ENCODE assay signal across 10 cellular contexts in the genomic region with DNA sequence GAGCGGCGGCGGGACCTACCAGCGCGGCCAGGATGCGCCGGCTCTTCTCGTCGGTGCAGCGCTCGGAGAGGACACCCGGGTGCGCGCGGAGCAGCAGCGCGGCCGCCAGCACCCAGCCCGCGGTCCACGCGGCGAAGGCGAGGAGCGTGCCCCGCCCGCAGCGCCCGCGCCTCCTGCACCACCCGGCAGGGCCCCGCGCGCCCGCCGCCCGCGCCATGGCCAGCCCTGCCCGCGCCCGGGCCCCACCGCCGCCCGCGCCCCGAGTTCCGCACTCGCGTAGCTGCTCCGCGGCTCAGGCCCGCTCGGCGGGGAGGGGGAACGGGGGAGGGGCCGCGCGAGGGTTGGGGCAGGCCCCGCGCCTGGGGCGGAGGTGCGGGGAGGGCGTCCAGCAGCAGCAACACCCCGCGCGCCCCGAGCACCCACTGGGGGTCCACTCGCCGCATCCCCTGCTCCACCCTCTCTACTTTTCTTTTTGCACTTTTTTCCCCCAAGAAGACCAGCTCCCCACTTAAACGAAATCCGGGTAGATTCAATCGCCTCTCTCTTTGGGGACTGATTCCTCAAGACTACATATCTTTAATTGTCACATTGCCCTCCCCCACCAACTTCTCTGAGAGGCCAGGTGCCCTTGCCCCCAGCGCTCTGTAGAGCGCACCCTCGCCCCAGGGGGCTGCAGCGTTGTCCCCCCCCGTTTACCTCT. TPM values are rescaled to one million over a fixed set of nuclear protein-coding genes. Genes with fewer than 3 reads are reported as not detected.
DNase-seq lines count a peak whose midpoint lies in the region; ATAC-seq and TF ChIP-seq lines count a peak whose summit lies in the region.
"Had no signal": no experiment of that assay in that cellular context is flagged by ENCODE, and none has a peak within 500 bp of the region (broad histone marks: within the 10 kb centered on the region; RNA-seq: fewer than 3 reads in every experiment).

A gene (minus strand): TSS at position 266 of the 700 bp plus-strand sequence. CDS start 49 bp downstream, at position 217.

- no peaks in the 10 kb centered on the region for H3F3A ChIP-seq in SK-N-SH (replicated peaks; ENCODE audit: insufficient read depth)

- TF ChIP-seq EP300 in SK-N-SH (IDR thresholded peaks at IDR 0.05; ENCODE audit: borderline replicate concordance in 1 of 2, low read depth in 1 of 2, low read length in 1 of 2), result no peak

- peaks cover 12% of the 10 kb centered on the region for H3K27me3 ChIP-seq in CD4-positive, CD25-positive, alpha-beta regulatory T cell (ENCODE audit: control insufficient read depth, insufficient read depth, low read length)
- H3K27me3 ChIP-seq in SK-N-SH (ENCODE audit: insufficient read depth), result peaks cover 80% of the 10 kb centered on the region

- no peak within 1 kb of the TSS for H3K4me3 ChIP-seq in CD4-positive, CD25-positive, alpha-beta regulatory T cell (ENCODE audit: low read depth, low read length)
- H3K4me3 ChIP-seq in SK-N-MC (peak within 1 kb of the TSS; percentile 79), SK-N-SH (ENCODE audit: low read depth in 2 of 2, low read length in 1 of 2) (no peak within 1 kb of the TSS)

- POLR2A ChIA-PET in SK-N-SH (lab: Yijun Ruan, JAX), result no interaction called here

- TF ChIP-seq RAD21 in SK-N-SH (IDR thresholded peaks at IDR 0.05; ENCODE audit: low read length), result no peak

- H3K9me3 Mint-ChIP-seq in CD4-positive, CD25-positive, alpha-beta regulatory T cell, result peaks cover 0 to 2% (median 0%) of the 10 kb centered on the region in 7 donors
- H3K9me3 Mint-ChIP-seq in glutamatergic neuron (ENCODE audit: unreplicated experiment), result no peaks in the 10 kb centered on the region

- H3K4me2 ChIP-seq in SK-N-SH, result no peak within 1 kb of the TSS

- no peaks in the 10 kb centered on the region for H3K36me3 Mint-ChIP-seq in CD4-positive, CD25-positive, alpha-beta regulatory T cell
- peaks cover 1% of the 10 kb centered on the region for H3K36me3 Mint-ChIP-seq in glutamatergic neuron (ENCODE audit: unreplicated experiment)

- no peak within 1 kb of the TSS for H3K27ac ChIP-seq in CD4-positive, CD25-positive, alpha-beta regulatory T cell (ENCODE audit: insufficient read depth, low read length, poor library complexity, severe bottlenecking)
- no peak within 1 kb of the TSS for H3K27ac ChIP-seq in SK-N-MC
- H3K27ac ChIP-seq in SK-N-SH (ENCODE audit: low read depth in 2 of 2, low read length in 1 of 2), result no peak within 1 kb of the TSS

- no peaks in the 10 kb centered on the region for H3K9me2 ChIP-seq in SK-N-SH

- ATAC-seq in CD4-positive, CD25-positive, alpha-beta regulatory T cell (ENCODE audit: low read depth in 2 of 2), result no peak
- ATAC-seq in activated CD4-positive, CD25-positive, alpha-beta regulatory T cell treated with anti-CD3 and anti-CD28 coated beads, Interleukin-2, amount 50 U/mL, for 24 hours, result no peak
- ATAC-seq in HG02610 (IDR thresholded peaks at IDR 0.05; ENCODE audit: unreplicated experiment), result no peak

- peaks cover 56% of the 10 kb centered on the region for H3K27me3 Mint-ChIP-seq in CD4-positive, CD25-positive, alpha-beta regulatory T cell
- H3K27me3 Mint-ChIP-seq in glutamatergic neuron (ENCODE audit: unreplicated experiment), result peaks cover 12% of the 10 kb centered on the region

- H4K20me1 ChIP-seq in SK-N-SH (ENCODE audit: insufficient read depth), result no peaks in the 10 kb centered on the region

- H3K4me1 Mint-ChIP-seq in CD4-positive, CD25-positive, alpha-beta regulatory T cell, result peaks cover 0 to 8% (median under 1%) of the 10 kb centered on the region in 4 donors
- peaks cover 1% of the 10 kb centered on the region for H3K4me1 Mint-ChIP-seq in glutamatergic neuron (ENCODE audit: low read depth, unreplicated experiment)

- 4% methylated on average over 10 of the region's 77 CpGs for WGBS in SK-N-SH (ENCODE audit: low lambda C conversion rate)

- H3K4me3 Mint-ChIP-seq in CD4-positive, CD25-positive, alpha-beta regulatory T cell, result peak within 1 kb of the TSS in 3 of 4 donors; percentile 72 to 82 (median 79)
- peak within 1 kb of the TSS; percentile 93 for H3K4me3 Mint-ChIP-seq in glutamatergic neuron (ENCODE audit: unreplicated experiment)

- H3K9ac ChIP-seq in SK-N-MC (ENCODE audit: insufficient read length), result peak within 1 kb of the TSS; percentile 59
- H3K9ac ChIP-seq in SK-N-SH, result no peak within 1 kb of the TSS

- no peak within 1 kb of the TSS for H3K27ac Mint-ChIP-seq in CD4-positive, CD25-positive, alpha-beta regulatory T cell
- H3K27ac Mint-ChIP-seq in glutamatergic neuron (ENCODE audit: unreplicated experiment), result no peak within 1 kb of the TSS

- no peaks in the 10 kb centered on the region for H3K9me3 ChIP-seq in CD4-positive, CD25-positive, alpha-beta regulatory T cell (ENCODE audit: control insufficient read depth in 2 of 2, low read length in 2 of 2)
- H3K9me3 ChIP-seq in SK-N-MC (ENCODE audit: low read depth, low read length) (no peaks in the 10 kb centered on the region), SK-N-SH (no peaks in the 10 kb centered on the region)

- no peak within 1 kb of the TSS for H2AFZ ChIP-seq in SK-N-SH (ENCODE audit: low read depth)

- no peaks in the 10 kb centered on the region for H3K79me2 ChIP-seq in SK-N-SH (ENCODE audit: insufficient read depth)

- CTCF ChIA-PET in SK-N-SH (lab: Yijun Ruan, JAX), result no interaction called here

- H3K4me1 ChIP-seq in CD4-positive, CD25-positive, alpha-beta regulatory T cell (ENCODE audit: control insufficient read depth, insufficient read depth, low read length, poor library complexity, severe bottlenecking), result peaks cover 4% of the 10 kb centered on the region
- no peaks in the 10 kb centered on the region for H3K4me1 ChIP-seq in SK-N-SH (ENCODE audit: control insufficient read depth in 1 of 2, insufficient read depth in 2 of 2, low read depth in 1 of 2, low read length in 1 of 2)

- DNase-seq in CD4-positive, CD25-positive, alpha-beta regulatory T cell, result no peak
- DNase-seq in SK-N-MC (ENCODE audit: low read depth, low spot score), result no peak
- DNase-seq in glutamatergic neuron, result peak; percentile 44
- DNase-seq in nucleus accumbens (lab: John Stamatoyannopoulos, UW), result peak in 53 of 56 donors; percentile 14 to 83 (median 62)
- DNase-seq in SK-N-SH, result no peak
- no peak for DNase-seq in NCI-H2029 (lab: John Stamatoyannopoulos, UW)

- no peaks in the 10 kb centered on the region for H3K36me3 ChIP-seq in CD4-positive, CD25-positive, alpha-beta regulatory T cell (ENCODE audit: control insufficient read depth, insufficient read depth, low read length)
- H3K36me3 ChIP-seq in SK-N-MC (ENCODE audit: insufficient read depth, low read length), result no peaks in the 10 kb centered on the region
- no peaks in the 10 kb centered on the region for H3K36me3 ChIP-seq in SK-N-SH (replicated peaks in 1 of 2; ENCODE audit: control insufficient read depth in 1 of 2, insufficient read depth in 2 of 2, low read length in 1 of 2)

- no peak for TF ChIP-seq CTCF in glutamatergic neuron (IDR thresholded peaks at IDR 0.05; ENCODE audit: partially characterized antibody, unreplicated experiment)
- no peak for TF ChIP-seq CTCF in SK-N-SH (IDR thresholded peaks at IDR 0.05)

TF ChIP-seq in SK-N-SH, 30 proteins besides CTCF, POLR2A, EP300 and RAD21:
- TF ChIP-seq MEF2A (IDR thresholded peaks at IDR 0.05; ENCODE audit: borderline replicate concordance, low read depth) (no peak), FOXM1 (IDR thresholded peaks at IDR 0.05; ENCODE audit: low read depth) (no peak), RCOR1 (IDR thresholded peaks at IDR 0.05; ENCODE audit: low read length) (no peak), YY1 (IDR thresholded peaks at IDR 0.05; ENCODE audit: low read depth) (no peak), SIN3A (IDR thresholded peaks at IDR 0.05; ENCODE audit: borderline replicate concordance, low read depth, low read length) (no peak), TAF1 (IDR thresholded peaks at IDR 0.05; ENCODE audit: borderline replicate concordance, low read depth, low read length) (no peak)
- TF ChIP-seq, protein P1, sequence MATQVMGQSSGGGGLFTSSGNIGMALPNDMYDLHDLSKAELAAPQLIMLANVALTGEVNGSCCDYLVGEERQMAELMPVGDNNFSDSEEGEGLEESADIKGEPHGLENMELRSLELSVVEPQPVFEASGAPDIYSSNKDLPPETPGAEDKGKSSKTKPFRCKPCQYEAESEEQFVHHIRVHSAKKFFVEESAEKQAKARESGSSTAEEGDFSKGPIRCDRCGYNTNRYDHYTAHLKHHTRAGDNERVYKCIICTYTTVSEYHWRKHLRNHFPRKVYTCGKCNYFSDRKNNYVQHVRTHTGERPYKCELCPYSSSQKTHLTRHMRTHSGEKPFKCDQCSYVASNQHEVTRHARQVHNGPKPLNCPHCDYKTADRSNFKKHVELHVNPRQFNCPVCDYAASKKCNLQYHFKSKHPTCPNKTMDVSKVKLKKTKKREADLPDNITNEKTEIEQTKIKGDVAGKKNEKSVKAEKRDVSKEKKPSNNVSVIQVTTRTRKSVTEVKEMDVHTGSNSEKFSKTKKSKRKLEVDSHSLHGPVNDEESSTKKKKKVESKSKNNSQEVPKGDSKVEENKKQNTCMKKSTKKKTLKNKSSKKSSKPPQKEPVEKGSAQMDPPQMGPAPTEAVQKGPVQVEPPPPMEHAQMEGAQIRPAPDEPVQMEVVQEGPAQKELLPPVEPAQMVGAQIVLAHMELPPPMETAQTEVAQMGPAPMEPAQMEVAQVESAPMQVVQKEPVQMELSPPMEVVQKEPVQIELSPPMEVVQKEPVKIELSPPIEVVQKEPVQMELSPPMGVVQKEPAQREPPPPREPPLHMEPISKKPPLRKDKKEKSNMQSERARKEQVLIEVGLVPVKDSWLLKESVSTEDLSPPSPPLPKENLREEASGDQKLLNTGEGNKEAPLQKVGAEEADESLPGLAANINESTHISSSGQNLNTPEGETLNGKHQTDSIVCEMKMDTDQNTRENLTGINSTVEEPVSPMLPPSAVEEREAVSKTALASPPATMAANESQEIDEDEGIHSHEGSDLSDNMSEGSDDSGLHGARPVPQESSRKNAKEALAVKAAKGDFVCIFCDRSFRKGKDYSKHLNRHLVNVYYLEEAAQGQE (IDR thresholded peaks at IDR 0.05; ENCODE audit: low read depth, low read length), result no peak
- TF ChIP-seq, protein P2, sequence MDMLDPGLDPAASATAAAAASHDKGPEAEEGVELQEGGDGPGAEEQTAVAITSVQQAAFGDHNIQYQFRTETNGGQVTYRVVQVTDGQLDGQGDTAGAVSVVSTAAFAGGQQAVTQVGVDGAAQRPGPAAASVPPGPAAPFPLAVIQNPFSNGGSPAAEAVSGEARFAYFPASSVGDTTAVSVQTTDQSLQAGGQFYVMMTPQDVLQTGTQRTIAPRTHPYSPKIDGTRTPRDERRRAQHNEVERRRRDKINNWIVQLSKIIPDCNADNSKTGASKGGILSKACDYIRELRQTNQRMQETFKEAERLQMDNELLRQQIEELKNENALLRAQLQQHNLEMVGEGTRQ (IDR thresholded peaks at IDR 0.05; ENCODE audit: borderline replicate concordance, low read depth, low read length), result no peak

RNA-seq across cellular contexts. Expression of the gene that starts here (rescaled TPM):
- not detected for total RNA-seq in CD4-positive, CD25-positive, alpha-beta regulatory T cell
- polyA plus RNA-seq in CD4-positive, CD25-positive, alpha-beta regulatory T cell, result not detected
- total RNA-seq in glutamatergic neuron (ENCODE audit: unreplicated experiment), result not detected
- not detected in 2 replicates for polyA plus RNA-seq in SK-N-SH (2012; rRNA removed)
- polyA plus RNA-seq in SK-N-SH (2012; cell fraction: cytosol; rRNA removed), result not detected in 2 replicates
- not detected in 2 replicates for polyA plus RNA-seq in SK-N-SH (2012; cell fraction: nucleus; rRNA removed)
- total RNA-seq: fibroblast of villous mesenchyme; T-helper 2 cell treated with Interferon-gamma antibody and Interleukin-4, amounts not matched to agents 100 ng/mL and 5 ng/mL, for 36 hours had no signal

Comparison
In these comparisons a context has a peak if more than half of its experiments do, and no peak if none do; other contexts are left out.
1. Peak in DNase-seq in glutamatergic neuron; RNA of the gene not detected or under 1 TPM.
2. DNase-seq: peak in nucleus accumbens (53 of 56); none in CD4-positive, CD25-positive, alpha-beta regulatory T cell (0 of 3), SK-N-MC (single experiment), SK-N-SH (single experiment) and NCI-H2029 (single experiment).